Comparison of ENCODE assay signal across 21 cellular contexts in the genomic region with DNA sequence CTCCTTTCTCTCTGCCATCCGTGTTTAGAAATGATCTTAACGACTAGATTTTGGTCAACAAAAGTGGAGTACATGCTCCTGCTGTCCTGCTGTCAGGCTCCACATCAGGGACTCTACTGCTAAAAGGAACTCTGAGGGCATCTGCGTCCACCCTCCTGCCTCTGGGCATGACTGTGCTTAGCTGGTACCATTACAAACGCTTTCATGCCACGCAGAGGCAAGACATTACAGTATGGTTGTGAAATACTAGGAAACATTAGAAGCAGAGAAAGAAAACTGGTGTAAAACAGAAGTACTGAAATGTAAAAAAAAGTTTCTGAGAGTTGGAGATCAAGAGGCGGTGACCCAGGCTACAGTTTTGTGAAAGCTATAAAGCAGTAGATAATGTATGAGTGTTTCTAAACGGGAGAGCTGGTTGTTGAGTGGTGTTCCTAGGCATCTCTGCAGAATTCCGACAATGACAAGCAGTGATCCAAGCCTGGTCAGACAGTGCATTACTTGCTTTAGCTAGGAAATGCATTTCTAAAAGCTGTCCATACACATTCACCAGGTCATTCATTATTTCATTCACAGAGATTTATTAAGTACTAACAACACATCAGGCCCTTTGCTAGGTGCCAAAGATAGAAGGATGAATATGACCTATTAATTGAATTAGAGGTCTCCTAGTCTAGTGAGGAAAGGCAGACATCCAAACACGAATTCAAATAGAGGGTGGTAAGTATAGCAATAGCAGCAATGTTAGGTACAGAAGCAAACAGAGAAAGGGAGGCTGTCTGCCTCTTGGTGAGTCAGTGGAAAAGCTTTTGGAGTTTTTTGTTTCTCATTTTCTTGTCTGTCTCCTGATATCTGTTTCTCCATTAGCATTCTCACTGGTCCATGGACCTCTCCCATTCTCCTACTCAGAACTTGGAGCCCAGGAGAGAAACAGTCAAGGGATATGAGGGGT.
"Had no signal": no experiment of that assay in that cellular context is flagged by ENCODE, and none has a peak within 500 bp of the region (broad histone marks: within the 10 kb centered on the region; RNA-seq: fewer than 3 reads in every experiment).

No MANE protein-coding gene starts in this region.

- DNase-seq: activated CD4-positive, alpha-beta T cell treated with anti-CD3 and anti-CD28 coated beads for 4 hours; activated CD4-positive, alpha-beta T cell treated with anti-CD3 and anti-CD28 coated beads, Interleukin-2, amount 50 U/mL, for 48 hours; activated CD4-positive, CD25-positive, alpha-beta regulatory T cell; activated effector memory CD4-positive, alpha-beta T cell treated with Interleukin-2 at 50 U/mL for 16 hours; activated naive CD4-positive, alpha-beta T cell treated with anti-CD3 and anti-CD28 coated beads for 36 hours; activated T-cell treated with anti-CD3 and anti-CD28 coated beads, Interleukin-2, amount 50 U/mL, for 48 hours; anterior cingulate cortex; brain microvascular endothelial cell; esophagus squamous epithelium; heart left ventricle; naive thymus-derived CD4-positive, alpha-beta T cell; stimulated activated CD4-positive, alpha-beta T cell treated with anti-CD3 and anti-CD28 coated beads, Interleukin-4, amount 100 ng/mL, for 4 hours; stimulated activated naive CD8-positive, alpha-beta T cell treated with anti-CD3 and anti-CD28 coated beads, Interleukin-15, Interleukin-2, amounts not matched to agents 100 U/mL and 50 U/mL, for 24 hours; substantia nigra; T-helper 17 cell; thyroid gland had no signal

- H2AFZ ChIP-seq: neural progenitor cell had no signal

- H3K27ac Mint-ChIP-seq: activated naive CD4-positive, alpha-beta T cell treated with anti-CD3 and anti-CD28 coated beads for 36 hours; naive thymus-derived CD4-positive, alpha-beta T cell; neural progenitor cell; progenitor cell of endocrine pancreas; T-helper 17 cell had no signal

- ATAC-seq: heart left ventricle; left lobe of liver; naive thymus-derived CD4-positive, alpha-beta T cell; stimulated activated naive CD8-positive, alpha-beta T cell treated with anti-CD3 and anti-CD28 coated beads, Interleukin-15, Interleukin-2, amounts not matched to agents 100 U/mL and 50 U/mL, for 24 hours; T-helper 17 cell had no signal

- H3K4me2 ChIP-seq: neural progenitor cell had no signal

- H3K4me3 ChIP-seq: esophagus squamous epithelium, heart left ventricle, lung, neural progenitor cell, thyroid gland had no signal

- H3K4me1 Mint-ChIP-seq: central memory CD8-positive, alpha-beta T cell; naive thymus-derived CD4-positive, alpha-beta T cell; neural progenitor cell; T-helper 17 cell had no signal

- H3K27ac ChIP-seq: brain microvascular endothelial cell, esophagus squamous epithelium, heart left ventricle, neural progenitor cell, thyroid gland had no signal

- H3K36me3 ChIP-seq: brain microvascular endothelial cell, esophagus squamous epithelium, heart left ventricle, neural progenitor cell, thyroid gland had no signal

- H3K36me3 Mint-ChIP-seq: naive thymus-derived CD4-positive, alpha-beta T cell; neural progenitor cell had no signal

- H3K4me1 ChIP-seq: esophagus squamous epithelium, heart left ventricle, neural progenitor cell, thyroid gland had no signal

- H3K9me3 Mint-ChIP-seq: activated naive CD4-positive, alpha-beta T cell treated with anti-CD3 and anti-CD28 coated beads for 36 hours; central memory CD8-positive, alpha-beta T cell; naive thymus-derived CD4-positive, alpha-beta T cell; neural progenitor cell had no signal

- H3K9me3 ChIP-seq: esophagus squamous epithelium, heart left ventricle, thyroid gland had no signal

- H3K4me3 Mint-ChIP-seq: activated naive CD4-positive, alpha-beta T cell treated with anti-CD3 and anti-CD28 coated beads for 36 hours; central memory CD8-positive, alpha-beta T cell; naive thymus-derived CD4-positive, alpha-beta T cell; neural progenitor cell; T-helper 17 cell had no signal

- H3K27me3 ChIP-seq: brain microvascular endothelial cell, esophagus squamous epithelium, heart left ventricle, neural progenitor cell, thyroid gland had no signal

- H3K9ac ChIP-seq: neural progenitor cell had no signal
